Comparison of ENCODE assay signal across 8 cellular contexts in genomic region chr14:103563089-103563620, GRCh38. TPM values are rescaled to one million over a fixed set of nuclear protein-coding genes. Genes with fewer than 3 reads are reported as not detected.
DNase-seq lines count a peak whose midpoint lies in the region; ATAC-seq and TF ChIP-seq lines count a peak whose summit lies in the region.

No MANE protein-coding gene starts in this region.

- DNase-seq in activated CD4-positive, alpha-beta T cell treated with anti-CD3 and anti-CD28 coated beads for 1 hour, result peak; percentile 22
- no peak for DNase-seq in activated CD4-positive, alpha-beta T cell treated with anti-CD3 and anti-CD28 coated beads, Interleukin-2, amount 50 U/mL, for 48 hours
- no peak for DNase-seq in NT2/D1 (ENCODE audit: low read depth, low spot score)
- DNase-seq in mucosa of descending colon, result peak in 1 of 3 donors; percentile 87
- DNase-seq in epidermal melanocyte (ENCODE audit: insufficient read length, low spot score), result no peak
- no peak for DNase-seq in germinal center (ENCODE audit: low spot score)

- no peak for TF ChIP-seq CTCF in mucosa of descending colon (IDR thresholded peaks at IDR 0.05)

- H3K36me3 ChIP-seq in NT2/D1 (ENCODE audit: insufficient read depth, insufficient read length, low read length), result peaks cover 31% of the 10 kb centered on the region
- H3K36me3 ChIP-seq in mucosa of descending colon (ENCODE audit: low read depth), result no peaks in the 10 kb centered on the region

- ATAC-seq in HG02970 (IDR thresholded peaks at IDR 0.05; ENCODE audit: low FRiP score, unreplicated experiment) (peak; percentile 36), mucosa of descending colon (peak; percentile 76)

- no peaks in the 10 kb centered on the region for H3K27me3 ChIP-seq in NT2/D1 (ENCODE audit: insufficient read depth, insufficient read length)

- peak overlapping the region; percentile 94 for H3K27ac ChIP-seq in cingulate gyrus (ENCODE audit: low read depth, low read length)

- H3K4me1 ChIP-seq in NT2/D1 (ENCODE audit: insufficient read depth, insufficient read length) (no peaks in the 10 kb centered on the region), mucosa of descending colon (ENCODE audit: low read depth) (peaks cover 22% of the 10 kb centered on the region)

- H3K9me3 ChIP-seq in NT2/D1 (ENCODE audit: insufficient read depth, low read length), result no peaks in the 10 kb centered on the region
- no peaks in the 10 kb centered on the region for H3K9me3 ChIP-seq in mucosa of descending colon

- intact Hi-C loops in mucosa of descending colon (cut with DNase I, micrococcal nuclease), result no loop called here

- peak overlapping the region; percentile 83 for H3K9ac ChIP-seq in NT2/D1 (ENCODE audit: insufficient read length, low read depth)

- peak overlapping the region; percentile 91 for H3K4me3 ChIP-seq in NT2/D1 (ENCODE audit: insufficient read length, low read depth)
- H3K4me3 ChIP-seq in mucosa of descending colon, result peak overlapping the region; percentile 97

RNA-seq across cellular contexts. Expression of gene COA8, which starts 0.4 kb away (rescaled TPM):
- 10 to 100 TPM; 29.3 to 47.3 (median 36.5) TPM for total RNA-seq in mucosa of descending colon

RNA-seq across cellular contexts. Expression of gene BAG5, which starts 0.7 kb away (rescaled TPM):
- total RNA-seq in mucosa of descending colon, result 10 to 100 TPM; 26.1 to 29.9 (median 28.0) TPM

RNA-seq across cellular contexts. Expression of gene TRMT61A, which starts 34.2 kb away (rescaled TPM):
- total RNA-seq in mucosa of descending colon, result 10 to 100 TPM; 10.2 to 23.7 (median 10.5) TPM

RNA-seq across cellular contexts. Expression of gene CKB, which starts 40.5 kb away (rescaled TPM):
- total RNA-seq in mucosa of descending colon, result 1,000 to 10,000 TPM; 1,316 to 3,346 (median 2,079) TPM
